ENCODE assay signal across 20 cellular contexts in the genomic region with DNA sequence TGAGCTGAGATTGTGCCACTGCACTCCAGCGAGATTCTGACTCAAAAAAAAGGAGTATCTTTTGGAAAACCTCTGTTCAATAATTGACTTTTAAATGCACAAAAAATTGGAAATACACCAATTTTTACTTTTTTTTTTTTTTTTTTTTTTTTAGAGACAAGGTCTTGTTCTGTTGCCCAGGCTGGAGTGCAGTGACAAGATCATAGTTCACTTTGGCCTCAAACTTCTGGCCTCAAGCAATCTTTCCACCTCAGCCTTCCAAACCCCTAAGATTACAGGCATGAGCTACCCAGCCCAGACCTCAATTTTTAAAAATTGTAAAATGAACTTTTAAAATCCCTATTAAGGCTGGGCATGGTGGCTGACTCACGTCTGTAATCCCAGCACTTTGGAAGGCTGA. TPM values are rescaled to one million over a fixed set of nuclear protein-coding genes. Genes with fewer than 3 reads are reported as not detected.
"Had no signal": no experiment of that assay in that cellular context is flagged by ENCODE, and none has a peak within 500 bp of the region (broad histone marks: within the 10 kb centered on the region; RNA-seq: fewer than 3 reads in every experiment).

No MANE protein-coding gene starts in this region.

- H3K4me1 ChIP-seq: uterus had no signal

- FAIRE-seq: keratinocyte had no signal

- H3K4me2 ChIP-seq: smooth muscle cell had no signal

- H3K36me3 ChIP-seq: esophagus squamous epithelium, gastroesophageal sphincter, neutrophil, right atrium auricular region, thyroid gland, uterus had no signal

- H3K27ac ChIP-seq: neutrophil, uterus had no signal

- DNase-seq: cortex of kidney; effector memory CD4-positive, alpha-beta T cell; esophagus squamous epithelium; foreskin fibroblast; glutamatergic neuron; immature natural killer cell; left cardiac atrium; left ventricle myocardium superior; naive thymus-derived CD8-positive, alpha-beta T cell; stimulated activated CD4-positive, alpha-beta T cell treated with anti-CD3 and anti-CD28 coated beads, Interleukin-2, amount 100 ng/mL, for 48 hours; stimulated activated naive CD4-positive, alpha-beta T cell treated with Interleukin-2 at 50 U/mL for 16 hours; thyroid gland; uterus had no signal

- H3K4me3 ChIP-seq: esophagus squamous epithelium, gastroesophageal sphincter, right atrium auricular region, smooth muscle cell, thyroid gland, uterus had no signal

- H3K9me3 ChIP-seq: esophagus squamous epithelium, gastroesophageal sphincter, neutrophil, right atrium auricular region, thyroid gland, uterus had no signal

- H3K27me3 ChIP-seq: esophagus squamous epithelium, gastroesophageal sphincter, right atrium auricular region, thyroid gland, uterus had no signal

- ATAC-seq: gastroesophageal sphincter had no signal

RNA-seq across cellular contexts. Expression of a gene that starts 30.8 kb away (rescaled TPM):
- total RNA-seq: mesenteric fat pad, posterior vena cava had no signal
